ENCODE assay signal across 13 cellular contexts in the genomic region with DNA sequence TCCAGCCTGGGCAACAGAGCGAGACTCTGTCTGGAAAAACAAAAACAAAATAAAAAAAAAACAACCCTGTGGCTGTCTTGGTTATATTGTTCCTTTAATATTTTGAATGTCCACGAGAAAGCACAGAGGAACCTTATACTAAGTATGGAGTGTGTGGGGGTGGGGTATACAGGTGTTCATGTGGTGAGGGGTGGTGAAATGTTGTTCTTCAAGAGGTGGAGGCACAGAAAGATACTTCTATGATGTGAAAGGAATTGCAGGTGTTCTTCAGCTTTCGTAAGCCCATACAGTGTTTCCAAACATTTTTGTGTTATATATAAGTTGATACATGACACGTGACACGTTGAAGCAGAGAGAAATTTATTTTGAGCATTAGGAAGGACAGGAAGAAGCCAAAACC.
"Had no signal": no experiment of that assay in that cellular context is flagged by ENCODE, and none has a peak within 500 bp of the region (broad histone marks: within the 10 kb centered on the region; RNA-seq: fewer than 3 reads in every experiment).

No MANE protein-coding gene starts in this region.

- H3K4me3 ChIP-seq: breast epithelium, lung, testis had no signal

- DNase-seq: activated CD4-positive, alpha-beta T cell treated with anti-CD3 and anti-CD28 coated beads, Interleukin-2, amount 50 U/mL, for 4 hours; activated CD4-positive, CD25-positive, alpha-beta regulatory T cell treated with anti-CD3 and anti-CD28 coated beads, Interleukin-2, amount 50 U/mL, for 72 hours; activated T-cell treated with anti-CD3 and anti-CD28 coated beads, Interleukin-2, amount 50 U/mL, for 1 hour; hippocampal formation; midbrain; naive thymus-derived CD8-positive, alpha-beta T cell; stimulated activated CD4-positive, alpha-beta T cell treated with anti-CD3 and anti-CD28 coated beads, Interleukin-12 subunit alpha, Interleukin-12 subunit beta, amount 100 ng/mL, for 4 hours; stimulated activated naive CD4-positive, alpha-beta T cell treated with Interleukin-2 at 50 U/mL for 16 hours; testis had no signal

- H3K4me1 ChIP-seq: breast epithelium, testis had no signal

- ATAC-seq: naive thymus-derived CD8-positive, alpha-beta T cell; sciatic nerve had no signal

- H3K9me3 ChIP-seq: breast epithelium, neutrophil, testis had no signal

- H3K27ac ChIP-seq: neutrophil, testis had no signal

- H3K36me3 ChIP-seq: breast epithelium had no signal

- H3K27me3 ChIP-seq: neutrophil, testis had no signal
